8 cellular contexts compared by ENCODE assay signal in genomic region chr10:95290446-95290800, GRCh38. TPM values are rescaled to one million over a fixed set of nuclear protein-coding genes. Genes with fewer than 3 reads are reported as not detected.
A peak's percentile ranks its signal among the peaks of the same experiment; 100 is the strongest.
DNase-seq lines count a peak whose midpoint lies in the region; ATAC-seq and TF ChIP-seq lines count a peak whose summit lies in the region.

No MANE protein-coding gene starts in this region.

- peak; percentile 5 for ATAC-seq in HG02678 (IDR thresholded peaks at IDR 0.05; ENCODE audit: unreplicated experiment)
- ATAC-seq in heart left ventricle: peak in 2 of 4 donors; percentile 25 to 43
- ATAC-seq in CD4-positive, alpha-beta T cell (ENCODE audit: poor library complexity): no peak
- ATAC-seq in HG03565 (IDR thresholded peaks at IDR 0.05; ENCODE audit: unreplicated experiment): no peak

- H3K4me1 Mint-ChIP-seq in CD4-positive, alpha-beta T cell (ENCODE audit: low read depth): peaks cover 18% of the 10 kb centered on the region

- POLR2A ChIA-PET in CD4-positive, alpha-beta T cell (lab: Charles Lee): no interaction called here

- H3K27me3 Mint-ChIP-seq in CD4-positive, alpha-beta T cell: peaks cover 64% of the 10 kb centered on the region

- TF ChIP-seq POLR2A in heart left ventricle (IDR thresholded peaks at IDR 0.05): no peak

- no peaks in the 10 kb centered on the region for H3K9me3 ChIP-seq in heart left ventricle
- no peaks in the 10 kb centered on the region for H3K9me3 ChIP-seq in CD4-positive, alpha-beta T cell (ENCODE audit: control insufficient read depth, low read length)

- intact Hi-C loops in heart left ventricle (cut with DNase I): loop anchor here in 8 of 10 donors (2.0 to 5.0 kb wide), 5 partner anchors 37 to 47 kb away; no protein-coding TSS in a partner anchor
- intact Hi-C loops in CD4-positive, alpha-beta T cell (cut with DNase I, micrococcal nuclease): no loop called here

- H3K27ac Mint-ChIP-seq in CD4-positive, alpha-beta T cell: no peak overlapping the region

- H3K36me3 ChIP-seq in GM06990 (ENCODE audit: control insufficient read depth, insufficient read depth, low read length) (peaks cover 6% of the 10 kb centered on the region), heart left ventricle (no peaks in the 10 kb centered on the region)

- H3K27me3 ChIP-seq in GM06990 (replicated peaks; ENCODE audit: control insufficient read depth, insufficient read depth, low read length): no peaks in the 10 kb centered on the region
- H3K27me3 ChIP-seq in heart left ventricle: no peaks in the 10 kb centered on the region
- peaks cover 34% of the 10 kb centered on the region for H3K27me3 ChIP-seq in CD4-positive, alpha-beta T cell (ENCODE audit: control insufficient read depth, insufficient read depth, low read length)

- H3K27ac ChIP-seq in VCaP (peak overlapping the region; percentile 47; the same call in 1 of the 2 replicates), heart left ventricle (peak overlapping the region; percentile 83 to 99 (median 94))
- H3K27ac ChIP-seq in CD4-positive, alpha-beta T cell (ENCODE audit: low read depth, low read length): no peak overlapping the region

- H3K4me3 ChIP-seq in GM06990 (replicated peaks; ENCODE audit: low read depth, low read length) (peak overlapping the region; percentile 91), heart left ventricle (peak overlapping the region; percentile 77 to 100 (median 90)), skeletal muscle cell (ENCODE audit: low read depth, low read length) (peak overlapping the region; percentile 75)

- WGBS in heart left ventricle, 4 donors: 0 to 1% (median 0%) methylated on average over 11 to 49 of the region's 49 CpGs

- H3K36me3 Mint-ChIP-seq in CD4-positive, alpha-beta T cell (ENCODE audit: low read depth): no peaks in the 10 kb centered on the region

- DNase-seq in GM06990 (ENCODE audit: extremely low read depth, insufficient read length): no peak
- no peak for DNase-seq in heart left ventricle
- DNase-seq in skeletal muscle cell (ENCODE audit: low read depth): no peak
- DNase-seq in CD4-positive, alpha-beta T cell: no peak
- DNase-seq in NCI-H524 treated with DMSO at 0.1 percent for 48 hours (lab: John Stamatoyannopoulos, UW): no peak

- H3K4me3 Mint-ChIP-seq in CD4-positive, alpha-beta T cell: no peak overlapping the region

- H3K9me3 Mint-ChIP-seq in CD4-positive, alpha-beta T cell: no peaks in the 10 kb centered on the region

- CTCF ChIA-PET in CD4-positive, alpha-beta T cell (lab: Charles Lee): no interaction called here

- TF ChIP-seq CTCF in GM06990 (IDR thresholded peaks at IDR 0.05; ENCODE audit: insufficient read depth, low read length, poor library complexity, severe bottlenecking): no peak
- no peak for TF ChIP-seq CTCF in VCaP (conservative IDR thresholded peaks at IDR 0.05)
- TF ChIP-seq CTCF in heart left ventricle (IDR thresholded peaks at IDR 0.05): no peak
- no peak for TF ChIP-seq CTCF in CD4-positive, alpha-beta T cell (IDR thresholded peaks at IDR 0.05)

- peaks cover 6 to 58% (median 45%) of the 10 kb centered on the region in 12 donors for H3K4me1 ChIP-seq in heart left ventricle

RNA-seq across cellular contexts. Expression of gene PDLIM1, which starts 0.4 kb away (rescaled TPM):
- total RNA-seq in heart left ventricle: 100 to 1,000 TPM; 225 to 434 (median 349) TPM
- polyA plus RNA-seq in heart left ventricle: 100 to 1,000 TPM; 253 to 308 TPM
- under 1 TPM; 0.41 to 0.75 TPM for total RNA-seq in CD4-positive, alpha-beta T cell

Comparison
In these comparisons a context has a peak if more than half of its experiments do, and no peak if none do; other contexts are left out.
1. RNA of gene PDLIM1, which starts 0.4 kb away (total RNA-seq): 225 to 434 TPM in heart left ventricle; 0.41 to 0.75 TPM in CD4-positive, alpha-beta T cell; every median in the first group is over 100 times any median in the second.
2. intact Hi-C loops: an anchor here in heart left ventricle (2.0 to 5.0 kb wide); none called in CD4-positive, alpha-beta T cell.
3. Peak in every context shown above with its lines, with median percentiles within 50 percentile points of each other: H3K4me3 ChIP-seq.